11 cellular contexts compared by ENCODE assay signal in the genomic region with DNA sequence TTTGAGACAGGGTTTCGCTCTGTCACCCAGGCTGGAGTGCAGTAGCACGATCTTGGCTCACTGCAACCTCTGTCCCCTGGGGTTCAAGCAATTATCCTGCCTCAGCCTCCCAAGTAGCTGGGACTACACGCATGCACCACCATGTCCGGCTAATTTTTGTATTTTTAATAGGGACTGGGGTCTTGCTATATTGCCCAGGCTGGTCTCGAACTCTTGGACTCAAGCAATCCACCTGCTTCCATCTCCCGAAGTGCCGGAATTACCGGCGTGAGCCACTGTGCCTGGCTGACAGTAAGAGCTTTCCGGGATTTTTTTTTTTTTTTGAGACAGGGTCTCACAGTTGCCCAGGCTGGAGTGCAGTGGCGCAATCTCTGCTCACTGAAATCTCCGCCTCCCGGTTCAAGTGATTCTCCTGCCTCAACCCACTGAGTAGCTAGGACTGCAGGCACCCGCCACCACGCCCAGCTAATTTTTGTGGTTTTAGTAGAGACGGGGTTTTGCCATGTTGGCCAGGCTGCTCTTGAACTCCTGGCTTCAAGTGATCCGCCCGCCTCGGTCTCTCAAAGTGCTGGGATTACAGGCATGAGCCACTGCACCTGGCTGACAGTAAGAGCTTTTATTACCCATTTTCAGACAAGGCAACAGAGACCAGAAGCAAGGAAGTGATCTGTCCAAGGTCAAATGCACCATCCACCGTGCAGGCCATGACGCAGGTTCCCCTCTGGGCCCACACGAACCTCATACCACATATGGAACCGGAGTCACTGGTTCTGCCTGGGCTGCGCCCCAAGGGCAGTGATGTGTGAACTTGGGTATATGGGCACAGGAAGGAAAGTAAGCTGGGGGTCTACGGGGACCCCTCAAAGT. TPM values are rescaled to one million over a fixed set of nuclear protein-coding genes. Genes with fewer than 3 reads are reported as not detected.
A peak's percentile ranks its signal among the peaks of the same experiment; 100 is the strongest.
DNase-seq lines count a peak whose midpoint lies in the region; ATAC-seq and TF ChIP-seq lines count a peak whose summit lies in the region.
"Had no signal": no experiment of that assay in that cellular context is flagged by ENCODE, and none has a peak within 500 bp of the region (broad histone marks: within the 10 kb centered on the region; RNA-seq: fewer than 3 reads in every experiment).

No MANE protein-coding gene starts in this region.

- H3K9ac ChIP-seq in H9 (ENCODE audit: extremely low read depth, insufficient read length, low read length) (no peak overlapping the region), mucosa of stomach (ENCODE audit: low read length) (peak overlapping the region; percentile 57)

- H3K4me1 Mint-ChIP-seq in CD4-positive, alpha-beta T cell (ENCODE audit: low read depth): peaks cover 87% of the 10 kb centered on the region
- H3K4me1 Mint-ChIP-seq in H9: peaks cover 45 to 56% of the 10 kb centered on the region in 2 experiments
- H3K4me1 Mint-ChIP-seq in activated T-cell treated with anti-CD3 and anti-CD28 coated beads, Interleukin-2, amount 50 U/mL, for 72 hours (ENCODE audit: low read depth): peaks cover 52% of the 10 kb centered on the region

- DNase-seq in CD4-positive, alpha-beta T cell: peak in 3 of 10 experiments; percentile 19 to 36 (median 33)
- DNase-seq in H9 (no peak), activated gamma-delta T cell (lab: John Stamatoyannopoulos, UW) (no peak), COLO829 (ENCODE audit: low spot score) (no peak), GM13976 (ENCODE audit: low spot score) (no peak)
- DNase-seq in activated T-cell treated with anti-CD3 and anti-CD28 coated beads, Interleukin-2, amount 50 U/mL, for 72 hours: peak in 1 of 2 donors; percentile 23
- DNase-seq: NCI-H1092 treated with DMSO at 0.1 percent for 48 hours had no signal

- CTCF ChIA-PET in CD4-positive, alpha-beta T cell (lab: Charles Lee): interaction anchor here (0.7 to 1.6 kb wide), 4 partner anchors 24 to 64 kb away, joined by 3 to 5 read pairs (median 4); a partner anchor contains a TSS

- H2BK20ac ChIP-seq in H9 (ENCODE audit: low read depth, low read length, poor library complexity, severe bottlenecking): no peak overlapping the region

- no peak overlapping the region for H2AFZ ChIP-seq in H9 (ENCODE audit: low read length)

- H4K91ac ChIP-seq in H9 (ENCODE audit: insufficient read length, low read depth, low read length): no peak overlapping the region

- peak overlapping the region; percentile 84 for H3K4me3 Mint-ChIP-seq in CD4-positive, alpha-beta T cell
- H3K4me3 Mint-ChIP-seq in H9: peak overlapping the region in 1 of 2 experiments; percentile 61; a peak in 3 of 5 replicates
- H3K4me3 Mint-ChIP-seq in activated T-cell treated with anti-CD3 and anti-CD28 coated beads, Interleukin-2, amount 50 U/mL, for 72 hours: peak overlapping the region; percentile 61 to 66

- intact Hi-C loops in CD4-positive, alpha-beta T cell (cut with DNase I, micrococcal nuclease): loop anchor here (5.0 kb wide), 2 partner anchors 33 to 47 kb away; a partner anchor contains a TSS

- no peaks in the 10 kb centered on the region for H3K79me1 ChIP-seq in H9 (ENCODE audit: insufficient read depth, low read depth, low read length, poor library complexity, severe bottlenecking)

- H3K4me3 ChIP-seq in mucosa of stomach (ENCODE audit: low read length): no peak overlapping the region

- H3T11ph ChIP-seq in H9 (ENCODE audit: low read length): no peak overlapping the region

- POLR2A ChIA-PET in CD4-positive, alpha-beta T cell (lab: Charles Lee): interaction anchor here (0.8 to 4.8 kb wide), 9 partner anchors 12 to 139 kb away, joined by 3 to 33 read pairs (median 4); a partner anchor contains a TSS

- no peak overlapping the region for H2AK5ac ChIP-seq in H9 (ENCODE audit: insufficient read length, low read length)

- WGBS in H9 (ENCODE audit: extremely low coverage, insufficient read length, low lambda C conversion rate): no CpG with 5 or more reads among the region's 25 CpGs

- H3K27me3 ChIP-seq in CD4-positive, alpha-beta T cell (ENCODE audit: control insufficient read depth, insufficient read depth, low read length): no peaks in the 10 kb centered on the region
- H3K27me3 ChIP-seq in H9 (ENCODE audit: insufficient read depth, low read length) (no peaks in the 10 kb centered on the region), mucosa of stomach (ENCODE audit: control insufficient read depth, insufficient read depth, low read length) (no peaks in the 10 kb centered on the region)

- in situ Hi-C loops in GM13976 (cut with MboI; ENCODE audit: low sequenced_read_pairs, unreplicated experiment): no loop called here

- H2BK15ac ChIP-seq in H9 (ENCODE audit: low read depth, low read length): no peak overlapping the region

- no peak overlapping the region for H3K4me2 ChIP-seq in H9 (ENCODE audit: insufficient read depth, insufficient read length, low read length)

- no peak overlapping the region for H2BK12ac ChIP-seq in H9 (ENCODE audit: insufficient read length, low read depth, low read length)

- no peaks in the 10 kb centered on the region for H3K36me3 ChIP-seq in mucosa of stomach (ENCODE audit: control insufficient read depth, insufficient read depth, low read length)

- H4K5ac ChIP-seq in H9 (ENCODE audit: insufficient read length, low read depth, low read length): no peak overlapping the region

- no peaks in the 10 kb centered on the region for H3K9me3 ChIP-seq in CD4-positive, alpha-beta T cell (ENCODE audit: control insufficient read depth, low read length)
- H3K9me3 ChIP-seq in H9 (ENCODE audit: control insufficient read depth, low read depth, low read length) (no peaks in the 10 kb centered on the region), mucosa of stomach (ENCODE audit: control insufficient read depth, low read length) (no peaks in the 10 kb centered on the region)

- peaks cover 3% of the 10 kb centered on the region; the same call in 1 of the 2 replicates for H3K4me1 ChIP-seq in H9 (ENCODE audit: insufficient read depth, low read length)
- H3K4me1 ChIP-seq in mucosa of stomach (ENCODE audit: control insufficient read depth, insufficient read depth, low read length): peaks cover 14% of the 10 kb centered on the region

- no peak overlapping the region for H3K23ac ChIP-seq in H9 (ENCODE audit: insufficient read length, low read depth, low read length)

- no peaks in the 10 kb centered on the region for H3K23me2 ChIP-seq in H9 (ENCODE audit: insufficient read length, low read depth, low read length, poor library complexity, severe bottlenecking)

- no peak overlapping the region for H3K4ac ChIP-seq in H9 (ENCODE audit: low read depth, low read length)

- no peaks in the 10 kb centered on the region for H3K27me3 Mint-ChIP-seq in CD4-positive, alpha-beta T cell
- H3K27me3 Mint-ChIP-seq in H9 (ENCODE audit: low read depth): no peaks in the 10 kb centered on the region
- no peaks in the 10 kb centered on the region for H3K27me3 Mint-ChIP-seq in activated T-cell treated with anti-CD3 and anti-CD28 coated beads, Interleukin-2, amount 50 U/mL, for 72 hours (ENCODE audit: low read depth)

- peak overlapping the region; percentile 97 for H3K27ac Mint-ChIP-seq in CD4-positive, alpha-beta T cell
- peak overlapping the region; percentile 87 to 95 (median 95) for H3K27ac Mint-ChIP-seq in H9
- H3K27ac Mint-ChIP-seq in activated T-cell treated with anti-CD3 and anti-CD28 coated beads, Interleukin-2, amount 50 U/mL, for 72 hours: peak overlapping the region; percentile 84

- H2BK5ac ChIP-seq in H9 (ENCODE audit: insufficient read length, low read length): no peak overlapping the region

- no peaks in the 10 kb centered on the region for H3K79me2 ChIP-seq in H9 (ENCODE audit: insufficient read depth, low read length)

- TF ChIP-seq CTCF in CD4-positive, alpha-beta T cell (IDR thresholded peaks at IDR 0.05): no peak
- no peak for TF ChIP-seq CTCF in H9 (conservative IDR thresholded peaks at IDR 0.05)
- no peak for TF ChIP-seq CTCF in GM13976 (IDR thresholded peaks at IDR 0.05; ENCODE audit: borderline replicate concordance, control extremely low read depth, extremely low read depth, insufficient read depth, missing control alignments)

- H2BK120ac ChIP-seq in H9 (ENCODE audit: low read depth, low read length, poor library complexity, severe bottlenecking): no peak overlapping the region

- no peaks in the 10 kb centered on the region for H3K9me3 Mint-ChIP-seq in CD4-positive, alpha-beta T cell
- no peaks in the 10 kb centered on the region; a peak in 1 of 5 replicates for H3K9me3 Mint-ChIP-seq in H9
- no peaks in the 10 kb centered on the region for H3K9me3 Mint-ChIP-seq in activated T-cell treated with anti-CD3 and anti-CD28 coated beads, Interleukin-2, amount 50 U/mL, for 72 hours

- H3K14ac ChIP-seq in H9 (ENCODE audit: insufficient read depth, low read length): no peak overlapping the region

- no peak for ATAC-seq in CD4-positive, alpha-beta T cell (ENCODE audit: poor library complexity)
- ATAC-seq in activated T-cell treated with anti-CD3 and anti-CD28 coated beads, Interleukin-2, amount 50 U/mL, for 72 hours (replicated peaks in 1 of 2): no peak
- ATAC-seq in HG03432 (IDR thresholded peaks at IDR 0.05; ENCODE audit: unreplicated experiment): no peak

- H3K56ac ChIP-seq in H9 (ENCODE audit: insufficient read length, low read depth, low read length): no peak overlapping the region

- no peak overlapping the region for H4K8ac ChIP-seq in H9 (replicated peaks; ENCODE audit: insufficient read length, low read depth, low read length)

- peak overlapping the region; percentile 36 for H3K18ac ChIP-seq in H9 (ENCODE audit: insufficient read length, low read depth, low read length)

- no peaks in the 10 kb centered on the region for H4K20me1 ChIP-seq in H9 (ENCODE audit: control insufficient read depth, insufficient read depth, insufficient read length)

- peaks cover 22% of the 10 kb centered on the region for H3K36me3 Mint-ChIP-seq in CD4-positive, alpha-beta T cell (ENCODE audit: low read depth)
- H3K36me3 Mint-ChIP-seq in H9 (ENCODE audit: insufficient read depth in 1 of 3, low read depth in 3 of 3): peaks cover 0 to 15% (median 7%) of the 10 kb centered on the region in 3 experiments; a peak in 6 of 7 replicates
- H3K36me3 Mint-ChIP-seq in activated T-cell treated with anti-CD3 and anti-CD28 coated beads, Interleukin-2, amount 50 U/mL, for 72 hours (ENCODE audit: insufficient read depth in 2 of 2): peaks cover 0 to 5% of the 10 kb centered on the region in 2 donors

- peak overlapping the region; percentile 97 for H3K27ac ChIP-seq in CD4-positive, alpha-beta T cell (ENCODE audit: low read depth, low read length)
- no peak overlapping the region for H3K27ac ChIP-seq in H9 (ENCODE audit: insufficient read length, low read depth, low read length)

RNA-seq across cellular contexts. Expression of a gene that starts 21.0 kb away (rescaled TPM):
- 10 to 100 TPM; 14.6 to 16.3 TPM for total RNA-seq in CD4-positive, alpha-beta T cell
- 19.2 and 21.4 TPM in 2 replicates for total RNA-seq in H9 (2021)
- total RNA-seq in activated T-cell treated with anti-CD3 and anti-CD28 coated beads, Interleukin-2, amount 50 U/mL, for 72 hours: 10 to 100 TPM; 11.4 to 11.9 TPM

RNA-seq across cellular contexts. Expression of a gene that starts 32.8 kb away (rescaled TPM):
- total RNA-seq in CD4-positive, alpha-beta T cell: 10 to 100 TPM; 84.9 to 85.0 TPM
- 82.2 and 82.5 TPM in 2 replicates for total RNA-seq in H9 (2021)
- 10 to 100 TPM; 62.9 to 79.8 TPM for total RNA-seq in activated T-cell treated with anti-CD3 and anti-CD28 coated beads, Interleukin-2, amount 50 U/mL, for 72 hours

RNA-seq across cellular contexts. Expression of a gene that starts 42.8 kb away (rescaled TPM):
- not detected for total RNA-seq in CD4-positive, alpha-beta T cell
- total RNA-seq in H9 (2021): not detected in 2 replicates
- total RNA-seq in activated T-cell treated with anti-CD3 and anti-CD28 coated beads, Interleukin-2, amount 50 U/mL, for 72 hours: not detected
- total RNA-seq: cerebellum; T-helper 2 cell treated with Interferon-gamma antibody and Interleukin-4, amounts not matched to agents 100 ng/mL and 5 ng/mL, for 36 hours had no signal

RNA-seq across cellular contexts. Expression of a gene that starts 46.5 kb away (rescaled TPM):
- 10 to 100 TPM; 25.0 to 26.7 TPM for total RNA-seq in CD4-positive, alpha-beta T cell
- total RNA-seq in H9 (2021): 13.6 and 14.6 TPM in 2 replicates
- total RNA-seq in activated T-cell treated with anti-CD3 and anti-CD28 coated beads, Interleukin-2, amount 50 U/mL, for 72 hours: 10 to 100 TPM; 67.0 to 75.2 TPM

RNA-seq across cellular contexts. Expression of a gene that starts 46.9 kb away (rescaled TPM):
- total RNA-seq in CD4-positive, alpha-beta T cell: not detected
- 0.68 TPM in 2 replicates for total RNA-seq in H9 (2021)
- under 1 TPM in 1 of 2 donors, not detected in 1; 0.81 TPM for total RNA-seq in activated T-cell treated with anti-CD3 and anti-CD28 coated beads, Interleukin-2, amount 50 U/mL, for 72 hours
- total RNA-seq: T-helper 2 cell treated with Interferon-gamma antibody and Interleukin-4, amounts not matched to agents 100 ng/mL and 5 ng/mL, for 36 hours had no signal
